ENCODE assay signal across 16 cellular contexts in genomic region chr11:31783264-31783663, GRCh38. TPM values are rescaled to one million over a fixed set of nuclear protein-coding genes. Genes with fewer than 3 reads are reported as not detected.
A peak's percentile ranks its signal among the peaks of the same experiment; 100 is the strongest.
DNase-seq lines count a peak whose midpoint lies in the region; ATAC-seq and TF ChIP-seq lines count a peak whose summit lies in the region.
"Had no signal": no experiment of that assay in that cellular context is flagged by ENCODE, and none has a peak within 500 bp of the region (broad histone marks: within the 10 kb centered on the region; RNA-seq: fewer than 3 reads in every experiment).

No MANE protein-coding gene starts in this region.

- H3K4me1 ChIP-seq in neural progenitor cell (peaks cover 54% of the 10 kb centered on the region), OCI-LY7 (ENCODE audit: insufficient read depth, low read length, poor library complexity, severe bottlenecking) (no peaks in the 10 kb centered on the region)
- no peaks in the 10 kb centered on the region for H3K4me1 ChIP-seq in CD4-positive, alpha-beta memory T cell (ENCODE audit: insufficient read depth, low read length)
- H3K4me1 ChIP-seq: A549, Caco-2 had no signal

- no TSS peak for BruUV-seq in OCI-LY7 (replicated peaks; lab: Mats Ljungman, UMichigan)

- no peak for ATAC-seq in activated T-cell treated with anti-CD3 and anti-CD28 coated beads, Interleukin-2, amount 50 U/mL, for 4 hours
- ATAC-seq: A549 had no signal

- DNase-seq in NCI-H146 (lab: John Stamatoyannopoulos, UW): peak; percentile 62
- peak; percentile 36 for DNase-seq in NCI-H2227 treated with DMSO at 0.1 percent for 48 hours (lab: John Stamatoyannopoulos, UW)
- peak; percentile 89 for DNase-seq in cerebellar cortex (ENCODE audit: low spot score)
- DNase-seq in neural progenitor cell (ENCODE audit: low spot score): peak; percentile 48
- no peak for DNase-seq in activated T-cell treated with anti-CD3 and anti-CD28 coated beads, Interleukin-2, amount 50 U/mL, for 4 hours
- no peak for DNase-seq in CD4-positive, alpha-beta memory T cell
- DNase-seq in OCI-LY7 (ENCODE audit: low spot score): no peak
- DNase-seq: Caco-2; CD8-positive, alpha-beta memory T cell; DND-41; GF-D8; HCEC 1CT had no signal

- H2AFZ ChIP-seq in neural progenitor cell (replicated peaks): no peak overlapping the region
- no peak overlapping the region for H2AFZ ChIP-seq in OCI-LY7 (ENCODE audit: low read length)

- H3K27ac ChIP-seq in neural progenitor cell (no peak overlapping the region), OCI-LY7 (ENCODE audit: low read depth, low read length, poor library complexity, severe bottlenecking) (no peak overlapping the region)
- H3K27ac ChIP-seq in CD4-positive, alpha-beta memory T cell (ENCODE audit: low read depth, low read length): no peak overlapping the region
- H3K27ac ChIP-seq: A549 had no signal

- no peaks in the 10 kb centered on the region for H3K9me2 ChIP-seq in OCI-LY7 (ENCODE audit: insufficient read depth, low read length)

- peaks cover 10% of the 10 kb centered on the region for H3K36me3 Mint-ChIP-seq in neural progenitor cell
- H3K36me3 Mint-ChIP-seq in activated T-cell treated with anti-CD3 and anti-CD28 coated beads, Interleukin-2, amount 50 U/mL, for 4 hours (ENCODE audit: insufficient read depth): peaks cover 17% of the 10 kb centered on the region
- H3K36me3 Mint-ChIP-seq in CD4-positive, alpha-beta memory T cell: peaks cover 13 to 27% of the 10 kb centered on the region in 2 donors

- H3K9me3 ChIP-seq in neural progenitor cell (ENCODE audit: low read depth): no peaks in the 10 kb centered on the region
- no peaks in the 10 kb centered on the region for H3K9me3 ChIP-seq in CD4-positive, alpha-beta memory T cell (ENCODE audit: control insufficient read depth in 1 of 2, low read length in 2 of 2)
- H3K9me3 ChIP-seq in OCI-LY7 (ENCODE audit: low read length): no peaks in the 10 kb centered on the region
- H3K9me3 ChIP-seq: A549, Caco-2 had no signal

- TF ChIP-seq CTCF in neural progenitor cell (IDR thresholded peaks at IDR 0.05): no peak
- no peak for TF ChIP-seq CTCF in OCI-LY7 (conservative IDR thresholded peaks at IDR 0.05; ENCODE audit: low read length)

- H4K20me1 ChIP-seq in neural progenitor cell (ENCODE audit: low read depth) (no peaks in the 10 kb centered on the region), OCI-LY7 (ENCODE audit: insufficient read depth, low read length) (no peaks in the 10 kb centered on the region)

- no peaks in the 10 kb centered on the region for H3K79me2 ChIP-seq in neural progenitor cell (ENCODE audit: low read depth)
- no peaks in the 10 kb centered on the region for H3K79me2 ChIP-seq in OCI-LY7 (ENCODE audit: insufficient read depth, low read depth, low read length)

- no peak overlapping the region for H3K27ac Mint-ChIP-seq in neural progenitor cell
- H3K27ac Mint-ChIP-seq in CD4-positive, alpha-beta memory T cell: no peak overlapping the region
- H3K27ac Mint-ChIP-seq: CD14-positive monocyte; CD8-positive, alpha-beta memory T cell had no signal

- CTCF ChIA-PET in CD4-positive, alpha-beta memory T cell (lab: Charles Lee; ENCODE audit: partially characterized antibody): no interaction called here
- CTCF ChIA-PET in OCI-LY7 (lab: Charles Lee; ENCODE audit: unreplicated experiment): no interaction called here

- H3F3A ChIP-seq in neural progenitor cell (ENCODE audit: low read depth): peaks cover 66% of the 10 kb centered on the region

- no peaks in the 10 kb centered on the region for H3K27me3 ChIP-seq in neural progenitor cell
- no peaks in the 10 kb centered on the region for H3K27me3 ChIP-seq in CD4-positive, alpha-beta memory T cell (ENCODE audit: insufficient read depth, low read length)

- H3K36me3 ChIP-seq in neural progenitor cell: no peaks in the 10 kb centered on the region
- H3K36me3 ChIP-seq in CD4-positive, alpha-beta memory T cell (ENCODE audit: insufficient read depth, low read length): no peaks in the 10 kb centered on the region
- H3K36me3 ChIP-seq in OCI-LY7 (ENCODE audit: insufficient read depth, low read length): no peaks in the 10 kb centered on the region

- H3K4me3 ChIP-seq in neural progenitor cell (no peak overlapping the region), OCI-LY7 (ENCODE audit: low read depth, low read length, poor library complexity, severe bottlenecking) (no peak overlapping the region)
- no peak overlapping the region for H3K4me3 ChIP-seq in CD4-positive, alpha-beta memory T cell (ENCODE audit: low read length in 2 of 2)
- H3K4me3 ChIP-seq: A549 had no signal

- no peaks in the 10 kb centered on the region for H3K9me3 Mint-ChIP-seq in neural progenitor cell
- H3K9me3 Mint-ChIP-seq in activated T-cell treated with anti-CD3 and anti-CD28 coated beads, Interleukin-2, amount 50 U/mL, for 4 hours: no peaks in the 10 kb centered on the region
- H3K9me3 Mint-ChIP-seq in CD4-positive, alpha-beta memory T cell: no peaks in the 10 kb centered on the region
- H3K9me3 Mint-ChIP-seq: CD8-positive, alpha-beta memory T cell had no signal

- no peak overlapping the region for H3K4me3 Mint-ChIP-seq in neural progenitor cell
- H3K4me3 Mint-ChIP-seq in activated T-cell treated with anti-CD3 and anti-CD28 coated beads, Interleukin-2, amount 50 U/mL, for 4 hours: no peak overlapping the region
- no peak overlapping the region for H3K4me3 Mint-ChIP-seq in CD4-positive, alpha-beta memory T cell
- H3K4me3 Mint-ChIP-seq: CD14-positive monocyte; CD8-positive, alpha-beta memory T cell had no signal

- no peaks in the 10 kb centered on the region for H3K27me3 Mint-ChIP-seq in neural progenitor cell (ENCODE audit: insufficient read depth, low read depth)
- no peaks in the 10 kb centered on the region for H3K27me3 Mint-ChIP-seq in activated T-cell treated with anti-CD3 and anti-CD28 coated beads, Interleukin-2, amount 50 U/mL, for 4 hours (ENCODE audit: low read depth)
- no peaks in the 10 kb centered on the region for H3K27me3 Mint-ChIP-seq in CD4-positive, alpha-beta memory T cell
- H3K27me3 Mint-ChIP-seq: CD8-positive, alpha-beta memory T cell had no signal

- POLR2A ChIA-PET in CD4-positive, alpha-beta memory T cell (lab: Charles Lee; ENCODE audit: partially characterized antibody): no interaction called here
- POLR2A ChIA-PET in OCI-LY7 (lab: Charles Lee): interaction anchor here (0.5 kb wide), 1 partner anchor 408 kb away, joined by 3 read pairs; no protein-coding TSS in a partner anchor

- intact Hi-C loops in CD4-positive, alpha-beta memory T cell (cut with micrococcal nuclease): no loop called here
- intact Hi-C loops in OCI-LY7 (cut with micrococcal nuclease; ENCODE audit: unreplicated experiment): no loop called here

- peaks cover 64% of the 10 kb centered on the region for H3K4me1 Mint-ChIP-seq in neural progenitor cell
- H3K4me1 Mint-ChIP-seq in activated T-cell treated with anti-CD3 and anti-CD28 coated beads, Interleukin-2, amount 50 U/mL, for 4 hours (ENCODE audit: low read depth): no peaks in the 10 kb centered on the region
- no peaks in the 10 kb centered on the region for H3K4me1 Mint-ChIP-seq in CD4-positive, alpha-beta memory T cell
- H3K4me1 Mint-ChIP-seq: CD14-positive monocyte; CD8-positive, alpha-beta memory T cell had no signal

- no peak overlapping the region for H3K4me2 ChIP-seq in neural progenitor cell
- H3K4me2 ChIP-seq in OCI-LY7 (ENCODE audit: low read length): no peak overlapping the region
- H3K4me2 ChIP-seq: A549 had no signal

- no peak overlapping the region for H3K9ac ChIP-seq in neural progenitor cell

RNA-seq across cellular contexts. Expression of gene PAX6, which starts 27.9 kb away (rescaled TPM):
- total RNA-seq in neural progenitor cell (ENCODE audit: low replicate concordance) (190 and 215 TPM in 2 replicates), OCI-LY7 (2022) (not detected in 2 replicates)
- not detected for total RNA-seq in activated T-cell treated with anti-CD3 and anti-CD28 coated beads, Interleukin-2, amount 50 U/mL, for 4 hours
- not detected for total RNA-seq in CD4-positive, alpha-beta memory T cell
- polyA plus RNA-seq in CD4-positive, alpha-beta memory T cell: under 1 TPM in 1 of 2 donors, not detected in 1; 0.11 TPM
- not detected in 2 replicates for total RNA-seq in OCI-LY7 (2014; rRNA removed; shearing (Covaris generic))
- total RNA-seq: CD8-positive, alpha-beta memory T cell had no signal
- polyA plus RNA-seq: AG04450; BJ; CD14-positive monocyte; CD8-positive, alpha-beta memory T cell had no signal

Comparison
In these comparisons a context has a peak if more than half of its experiments do, and no peak if none do; other contexts are left out.
1. DNase-seq: peak in NCI-H146 (single experiment), NCI-H2227 treated with DMSO at 0.1 percent for 48 hours (single experiment), cerebellar cortex (single experiment) and neural progenitor cell (single experiment); none in activated T-cell treated with anti-CD3 and anti-CD28 coated beads, Interleukin-2, amount 50 U/mL, for 4 hours (single experiment), CD4-positive, alpha-beta memory T cell (0 of 5) and OCI-LY7 (single experiment).
2. RNA of gene PAX6, which starts 27.9 kb away (total RNA-seq): 190 to 215 TPM in neural progenitor cell; not detected in activated T-cell treated with anti-CD3 and anti-CD28 coated beads, Interleukin-2, amount 50 U/mL, for 4 hours, not detected in CD4-positive, alpha-beta memory T cell and not detected in OCI-LY7; every median in the first group is over 100 times any median in the second.